In the genomic region with DNA sequence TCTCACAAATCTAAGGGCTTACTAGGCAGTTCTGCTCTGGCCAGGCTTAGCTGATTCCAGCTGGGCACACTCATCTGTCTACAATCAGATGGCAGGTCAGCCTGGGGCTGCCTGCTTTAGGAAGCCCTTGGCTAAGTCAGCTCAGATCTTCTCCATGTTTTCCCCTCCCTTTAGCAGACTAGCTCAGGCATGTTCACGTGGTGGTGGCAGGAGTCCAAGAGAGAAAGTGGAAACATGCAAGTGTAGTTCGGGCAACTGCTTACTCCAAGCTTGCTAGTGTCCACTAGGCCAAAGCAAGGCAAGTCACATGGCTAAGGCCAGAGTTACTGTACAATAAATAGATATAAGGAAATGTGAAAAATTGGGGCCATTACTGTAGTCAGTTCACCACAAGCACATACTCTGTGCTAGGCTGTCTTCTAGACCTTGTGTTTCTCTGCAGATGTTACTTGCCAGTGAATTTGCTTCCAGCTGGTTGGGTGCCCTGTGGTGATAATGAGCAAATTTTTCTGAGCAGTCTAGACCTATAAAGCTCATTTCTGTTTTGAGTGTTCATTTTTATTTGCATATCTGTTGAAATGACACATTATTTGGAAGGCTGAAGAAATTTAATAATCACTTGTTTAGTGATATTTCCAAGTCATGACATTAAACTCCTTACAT, we compare ENCODE assay signal across 9 cellular contexts. TPM values are rescaled to one million over a fixed set of nuclear protein-coding genes. Genes with fewer than 3 reads are reported as not detected.
DNase-seq lines count a peak whose midpoint lies in the region; ATAC-seq and TF ChIP-seq lines count a peak whose summit lies in the region.
"Had no signal": no experiment of that assay in that cellular context is flagged by ENCODE, and none has a peak within 500 bp of the region (broad histone marks: within the 10 kb centered on the region; RNA-seq: fewer than 3 reads in every experiment).

No MANE protein-coding gene starts in this region.

- peak in 1 of 2 donors; percentile 46 for TF ChIP-seq EP300 in tibial nerve (IDR thresholded peaks at IDR 0.05)

- no peak overlapping the region for H3K27ac ChIP-seq in left lung
- peak overlapping the region in 2 of 4 donors; percentile 8 to 18 for H3K27ac ChIP-seq in tibial nerve

- H3K9me3 ChIP-seq in left lung (no peaks in the 10 kb centered on the region), tibial nerve (no peaks in the 10 kb centered on the region)

- WGBS in tibial nerve, 2 donors, result 6 to 8% methylated on average over 2 of the region's 2 CpGs

- H3K36me3 ChIP-seq in left lung (no peaks in the 10 kb centered on the region), tibial nerve (no peaks in the 10 kb centered on the region)

- peak; percentile 92 for ATAC-seq in left lung
- no peak for ATAC-seq in GM21447 (IDR thresholded peaks at IDR 0.05; ENCODE audit: unreplicated experiment)
- ATAC-seq in GM18505 (IDR thresholded peaks at IDR 0.05; ENCODE audit: unreplicated experiment), result no peak

- H3K4me3 ChIP-seq in left lung (no peak overlapping the region), tibial nerve (no peak overlapping the region)

- DNase-seq in MV-4-11 (lab: John Stamatoyannopoulos, UW) (peak; percentile 14), cerebellum (ENCODE audit: low spot score) (peak; percentile 9), left lung (peak in 1 of 2 donors; percentile 83), tibial nerve (ENCODE audit: low spot score in 2 of 2) (peak; percentile 53 to 86), NK-92 (lab: John Stamatoyannopoulos, UW; ENCODE audit: unreplicated experiment) (no peak)
- no peak for DNase-seq in activated CD4-positive, alpha-beta T cell treated with anti-CD3 and anti-CD28 coated beads, Interleukin-2, amount 50 U/mL, for 4 hours
- DNase-seq: activated CD4-positive, alpha-beta T cell treated with anti-CD3 and anti-CD28 coated beads for 4 hours had no signal

- no peak for TF ChIP-seq CTCF in left lung (IDR thresholded peaks at IDR 0.05)
- TF ChIP-seq CTCF in tibial nerve (IDR thresholded peaks at IDR 0.05), result no peak

- H3K27me3 ChIP-seq in left lung (no peaks in the 10 kb centered on the region), tibial nerve (no peaks in the 10 kb centered on the region)

- TF ChIP-seq POLR2A in tibial nerve (IDR thresholded peaks at IDR 0.05), result no peak
- TF ChIP-seq POLR2A in GM18505 (IDR thresholded peaks at IDR 0.05; ENCODE audit: borderline replicate concordance, extremely low read depth, insufficient read depth, insufficient read length), result no peak

- intact Hi-C loops in left lung (cut with DNase I), result no loop called here

- H3K4me1 ChIP-seq in left lung, result no peaks in the 10 kb centered on the region
- peaks cover 0 to 14% (median 4%) of the 10 kb centered on the region in 4 donors for H3K4me1 ChIP-seq in tibial nerve

RNA-seq across cellular contexts. Expression of a gene that starts 38.3 kb away (rescaled TPM):
- 12.5 TPM for total RNA-seq in cerebellum
- total RNA-seq in left lung, result 10 to 100 TPM; 18.5 to 20.7 TPM
- 10 to 100 TPM; 15.6 to 24.1 (median 18.7) TPM for total RNA-seq in tibial nerve

Comparison
In these comparisons a context has a peak if more than half of its experiments do, and no peak if none do; other contexts are left out.
1. DNase-seq: peak in MV-4-11 (single experiment), cerebellum (single experiment) and tibial nerve (2 of 2); none in NK-92 (single experiment) and activated CD4-positive, alpha-beta T cell treated with anti-CD3 and anti-CD28 coated beads, Interleukin-2, amount 50 U/mL, for 4 hours (0 of 2).